Comparison of ENCODE assay signal across 2 cellular contexts in the genomic region with DNA sequence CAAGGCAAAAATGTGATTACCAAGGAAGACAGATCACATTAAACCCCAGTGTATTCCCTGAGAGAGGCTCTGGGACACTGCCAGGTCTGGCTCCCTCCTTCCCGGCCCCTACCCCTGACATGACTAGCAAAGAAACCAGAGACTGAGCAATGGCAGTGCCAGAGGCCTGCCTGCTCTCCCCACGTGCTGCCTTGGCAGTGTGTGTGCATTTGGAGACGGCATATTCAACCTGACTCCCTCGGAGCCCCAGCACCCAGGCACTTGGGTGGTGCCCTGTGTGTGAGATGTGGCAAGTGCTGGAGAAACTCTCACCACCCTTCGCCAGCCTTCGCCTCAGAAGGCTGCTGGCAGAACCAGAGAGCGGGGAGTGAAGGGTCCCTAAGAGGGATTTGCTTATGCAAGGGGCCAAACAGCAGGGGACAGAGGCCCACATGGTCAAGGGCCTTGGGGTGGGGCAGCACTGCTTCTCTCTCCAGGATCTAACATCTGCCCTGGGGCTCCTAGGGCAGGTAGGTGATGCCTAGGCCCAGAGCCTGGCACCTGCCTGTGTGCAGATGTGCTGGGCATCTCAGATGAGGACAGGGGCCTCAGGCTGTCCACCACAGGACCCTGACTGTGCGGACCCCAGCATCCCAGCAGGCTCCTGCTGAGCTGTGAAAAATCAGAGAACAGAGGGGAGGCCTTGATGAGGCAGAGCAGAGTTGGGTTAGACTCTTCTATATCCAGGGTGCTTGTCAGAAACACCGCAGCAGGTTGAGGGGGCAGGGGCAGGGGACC.
TF ChIP-seq lines count a peak whose summit lies in the region.

No MANE protein-coding gene starts in this region.

TF ChIP-seq in A549, 52 proteins besides CTCF, POLR2A, EP300 and RAD21:
- no peak for TF ChIP-seq JUN (IDR thresholded peaks at IDR 0.05)

TF ChIP-seq in WTC11, 78 proteins besides CTCF, POLR2A, EP300 and RAD21:
- TF ChIP-seq, protein P1, sequence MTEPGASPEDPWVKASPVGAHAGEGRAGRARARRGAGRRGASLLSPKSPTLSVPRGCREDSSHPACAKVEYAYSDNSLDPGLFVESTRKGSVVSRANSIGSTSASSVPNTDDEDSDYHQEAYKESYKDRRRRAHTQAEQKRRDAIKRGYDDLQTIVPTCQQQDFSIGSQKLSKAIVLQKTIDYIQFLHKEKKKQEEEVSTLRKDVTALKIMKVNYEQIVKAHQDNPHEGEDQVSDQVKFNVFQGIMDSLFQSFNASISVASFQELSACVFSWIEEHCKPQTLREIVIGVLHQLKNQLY (CRISPR knock-in tag; IDR thresholded peaks at IDR 0.05) = no peak
- no peak for TF ChIP-seq ZNF317 (CRISPR knock-in tag; IDR thresholded peaks at IDR 0.05; ENCODE audit: borderline replicate concordance, low read depth)
- TF ChIP-seq CBFB (CRISPR knock-in tag; IDR thresholded peaks at IDR 0.05; ENCODE audit: low read depth) = no peak
- no peak for TF ChIP-seq NR2C2 (CRISPR knock-in tag; IDR thresholded peaks at IDR 0.05)
- TF ChIP-seq, protein P2, sequence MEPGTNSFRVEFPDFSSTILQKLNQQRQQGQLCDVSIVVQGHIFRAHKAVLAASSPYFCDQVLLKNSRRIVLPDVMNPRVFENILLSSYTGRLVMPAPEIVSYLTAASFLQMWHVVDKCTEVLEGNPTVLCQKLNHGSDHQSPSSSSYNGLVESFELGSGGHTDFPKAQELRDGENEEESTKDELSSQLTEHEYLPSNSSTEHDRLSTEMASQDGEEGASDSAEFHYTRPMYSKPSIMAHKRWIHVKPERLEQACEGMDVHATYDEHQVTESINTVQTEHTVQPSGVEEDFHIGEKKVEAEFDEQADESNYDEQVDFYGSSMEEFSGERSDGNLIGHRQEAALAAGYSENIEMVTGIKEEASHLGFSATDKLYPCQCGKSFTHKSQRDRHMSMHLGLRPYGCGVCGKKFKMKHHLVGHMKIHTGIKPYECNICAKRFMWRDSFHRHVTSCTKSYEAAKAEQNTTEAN (CRISPR knock-in tag; IDR thresholded peaks at IDR 0.05) = no peak
- TF ChIP-seq JAZF1 (CRISPR knock-in tag; IDR thresholded peaks at IDR 0.05) = no peak
- TF ChIP-seq, protein P3, sequence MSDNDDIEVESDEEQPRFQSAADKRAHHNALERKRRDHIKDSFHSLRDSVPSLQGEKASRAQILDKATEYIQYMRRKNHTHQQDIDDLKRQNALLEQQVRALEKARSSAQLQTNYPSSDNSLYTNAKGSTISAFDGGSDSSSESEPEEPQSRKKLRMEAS (CRISPR knock-in tag; IDR thresholded peaks at IDR 0.05) = no peak
- TF ChIP-seq, protein P4, sequence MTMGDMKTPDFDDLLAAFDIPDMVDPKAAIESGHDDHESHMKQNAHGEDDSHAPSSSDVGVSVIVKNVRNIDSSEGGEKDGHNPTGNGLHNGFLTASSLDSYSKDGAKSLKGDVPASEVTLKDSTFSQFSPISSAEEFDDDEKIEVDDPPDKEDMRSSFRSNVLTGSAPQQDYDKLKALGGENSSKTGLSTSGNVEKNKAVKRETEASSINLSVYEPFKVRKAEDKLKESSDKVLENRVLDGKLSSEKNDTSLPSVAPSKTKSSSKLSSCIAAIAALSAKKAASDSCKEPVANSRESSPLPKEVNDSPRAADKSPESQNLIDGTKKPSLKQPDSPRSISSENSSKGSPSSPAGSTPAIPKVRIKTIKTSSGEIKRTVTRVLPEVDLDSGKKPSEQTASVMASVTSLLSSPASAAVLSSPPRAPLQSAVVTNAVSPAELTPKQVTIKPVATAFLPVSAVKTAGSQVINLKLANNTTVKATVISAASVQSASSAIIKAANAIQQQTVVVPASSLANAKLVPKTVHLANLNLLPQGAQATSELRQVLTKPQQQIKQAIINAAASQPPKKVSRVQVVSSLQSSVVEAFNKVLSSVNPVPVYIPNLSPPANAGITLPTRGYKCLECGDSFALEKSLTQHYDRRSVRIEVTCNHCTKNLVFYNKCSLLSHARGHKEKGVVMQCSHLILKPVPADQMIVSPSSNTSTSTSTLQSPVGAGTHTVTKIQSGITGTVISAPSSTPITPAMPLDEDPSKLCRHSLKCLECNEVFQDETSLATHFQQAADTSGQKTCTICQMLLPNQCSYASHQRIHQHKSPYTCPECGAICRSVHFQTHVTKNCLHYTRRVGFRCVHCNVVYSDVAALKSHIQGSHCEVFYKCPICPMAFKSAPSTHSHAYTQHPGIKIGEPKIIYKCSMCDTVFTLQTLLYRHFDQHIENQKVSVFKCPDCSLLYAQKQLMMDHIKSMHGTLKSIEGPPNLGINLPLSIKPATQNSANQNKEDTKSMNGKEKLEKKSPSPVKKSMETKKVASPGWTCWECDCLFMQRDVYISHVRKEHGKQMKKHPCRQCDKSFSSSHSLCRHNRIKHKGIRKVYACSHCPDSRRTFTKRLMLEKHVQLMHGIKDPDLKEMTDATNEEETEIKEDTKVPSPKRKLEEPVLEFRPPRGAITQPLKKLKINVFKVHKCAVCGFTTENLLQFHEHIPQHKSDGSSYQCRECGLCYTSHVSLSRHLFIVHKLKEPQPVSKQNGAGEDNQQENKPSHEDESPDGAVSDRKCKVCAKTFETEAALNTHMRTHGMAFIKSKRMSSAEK (CRISPR knock-in tag; IDR thresholded peaks at IDR 0.05; ENCODE audit: borderline replicate concordance) = no peak
- TF ChIP-seq SMAD4 (CRISPR knock-in tag; IDR thresholded peaks at IDR 0.05) = no peak
- no peak for TF ChIP-seq JUN (CRISPR knock-in tag; IDR thresholded peaks at IDR 0.05)
- TF ChIP-seq SMAD3 (CRISPR knock-in tag; IDR thresholded peaks at IDR 0.05; ENCODE audit: borderline replicate concordance) = no peak
- TF ChIP-seq, protein P5, sequence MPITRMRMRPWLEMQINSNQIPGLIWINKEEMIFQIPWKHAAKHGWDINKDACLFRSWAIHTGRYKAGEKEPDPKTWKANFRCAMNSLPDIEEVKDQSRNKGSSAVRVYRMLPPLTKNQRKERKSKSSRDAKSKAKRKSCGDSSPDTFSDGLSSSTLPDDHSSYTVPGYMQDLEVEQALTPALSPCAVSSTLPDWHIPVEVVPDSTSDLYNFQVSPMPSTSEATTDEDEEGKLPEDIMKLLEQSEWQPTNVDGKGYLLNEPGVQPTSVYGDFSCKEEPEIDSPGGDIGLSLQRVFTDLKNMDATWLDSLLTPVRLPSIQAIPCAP (CRISPR knock-in tag; IDR thresholded peaks at IDR 0.05) = no peak
- TF ChIP-seq, protein P6, sequence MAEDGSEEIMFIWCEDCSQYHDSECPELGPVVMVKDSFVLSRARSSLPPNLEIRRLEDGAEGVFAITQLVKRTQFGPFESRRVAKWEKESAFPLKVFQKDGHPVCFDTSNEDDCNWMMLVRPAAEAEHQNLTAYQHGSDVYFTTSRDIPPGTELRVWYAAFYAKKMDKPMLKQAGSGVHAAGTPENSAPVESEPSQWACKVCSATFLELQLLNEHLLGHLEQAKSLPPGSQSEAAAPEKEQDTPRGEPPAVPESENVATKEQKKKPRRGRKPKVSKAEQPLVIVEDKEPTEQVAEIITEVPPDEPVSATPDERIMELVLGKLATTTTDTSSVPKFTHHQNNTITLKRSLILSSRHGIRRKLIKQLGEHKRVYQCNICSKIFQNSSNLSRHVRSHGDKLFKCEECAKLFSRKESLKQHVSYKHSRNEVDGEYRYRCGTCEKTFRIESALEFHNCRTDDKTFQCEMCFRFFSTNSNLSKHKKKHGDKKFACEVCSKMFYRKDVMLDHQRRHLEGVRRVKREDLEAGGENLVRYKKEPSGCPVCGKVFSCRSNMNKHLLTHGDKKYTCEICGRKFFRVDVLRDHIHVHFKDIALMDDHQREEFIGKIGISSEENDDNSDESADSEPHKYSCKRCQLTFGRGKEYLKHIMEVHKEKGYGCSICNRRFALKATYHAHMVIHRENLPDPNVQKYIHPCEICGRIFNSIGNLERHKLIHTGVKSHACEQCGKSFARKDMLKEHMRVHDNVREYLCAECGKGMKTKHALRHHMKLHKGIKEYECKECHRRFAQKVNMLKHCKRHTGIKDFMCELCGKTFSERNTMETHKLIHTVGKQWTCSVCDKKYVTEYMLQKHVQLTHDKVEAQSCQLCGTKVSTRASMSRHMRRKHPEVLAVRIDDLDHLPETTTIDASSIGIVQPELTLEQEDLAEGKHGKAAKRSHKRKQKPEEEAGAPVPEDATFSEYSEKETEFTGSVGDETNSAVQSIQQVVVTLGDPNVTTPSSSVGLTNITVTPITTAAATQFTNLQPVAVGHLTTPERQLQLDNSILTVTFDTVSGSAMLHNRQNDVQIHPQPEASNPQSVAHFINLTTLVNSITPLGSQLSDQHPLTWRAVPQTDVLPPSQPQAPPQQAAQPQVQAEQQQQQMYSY (CRISPR knock-in tag; IDR thresholded peaks at IDR 0.05) = no peak
